Comparison of ENCODE assay signal across 24 cellular contexts in the genomic region with DNA sequence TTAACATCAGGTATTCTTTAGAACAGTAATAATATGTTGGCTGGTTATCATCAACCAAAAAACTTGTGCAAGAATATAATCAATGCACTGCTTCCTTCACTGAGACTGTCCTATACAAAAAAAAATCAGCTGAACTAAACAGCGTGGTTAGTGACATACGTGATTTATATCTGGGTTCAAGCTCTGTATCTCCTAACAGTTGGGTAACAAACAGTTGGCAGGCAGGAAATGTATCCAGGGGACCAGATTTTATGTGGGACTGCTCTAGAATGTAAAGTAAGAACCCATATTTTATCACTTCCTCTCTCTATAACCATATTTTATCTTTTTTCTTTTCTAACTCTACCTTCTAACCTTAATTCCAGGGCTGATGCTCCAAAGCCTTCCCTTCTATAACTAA. TPM values are rescaled to one million over a fixed set of nuclear protein-coding genes. Genes with fewer than 3 reads are reported as not detected.
DNase-seq lines count a peak whose midpoint lies in the region; ATAC-seq, FAIRE-seq and TF ChIP-seq lines count a peak whose summit lies in the region.
"Had no signal": no experiment of that assay in that cellular context is flagged by ENCODE, and none has a peak within 500 bp of the region (broad histone marks: within the 10 kb centered on the region; RNA-seq: fewer than 3 reads in every experiment).

No MANE protein-coding gene starts in this region.

- TF ChIP-seq POLR2A in K562 (conservative IDR thresholded peaks at IDR 0.05) = no peak

- no peaks in the 10 kb centered on the region for H3K27me3 Mint-ChIP-seq in T-helper 1 cell treated with Interleukin-12 subunit alpha and Interleukin-12 subunit beta and Interleukin-4 antibody, amounts not matched to agents 30 μg/mL and 1 μg/mL, for 36 hours (ENCODE audit: low read depth)
- H3K27me3 Mint-ChIP-seq: CD8-positive, alpha-beta memory T cell had no signal

- H3K27ac Mint-ChIP-seq in T-helper 1 cell treated with Interleukin-12 subunit alpha and Interleukin-12 subunit beta and Interleukin-4 antibody, amounts not matched to agents 30 μg/mL and 1 μg/mL, for 36 hours = peak overlapping the region; percentile 15

- in situ Hi-C loops in K562 (cut with MboI) = no loop called here

- peaks cover 6% of the 10 kb centered on the region for H3K4me1 Mint-ChIP-seq in T-helper 1 cell treated with Interleukin-12 subunit alpha and Interleukin-12 subunit beta and Interleukin-4 antibody, amounts not matched to agents 30 μg/mL and 1 μg/mL, for 36 hours (ENCODE audit: low read depth)

- no peaks in the 10 kb centered on the region for H3K9me3 ChIP-seq in K562 (replicated peaks; ENCODE audit: control insufficient read depth, insufficient read depth, low read depth, low read length)
- no peaks in the 10 kb centered on the region for H3K9me3 ChIP-seq in right cardiac atrium (ENCODE audit: control insufficient read depth, low read length)

- no peak overlapping the region for H3K4me2 ChIP-seq in K562 (ENCODE audit: insufficient read depth, low read length)
- H3K4me2 ChIP-seq: PC-9 had no signal

- H3K4me3 ChIP-seq in K562 (no peak overlapping the region), right cardiac atrium (ENCODE audit: low read length) (no peak overlapping the region)
- H3K4me3 ChIP-seq: PC-9 had no signal

- TF ChIP-seq EP300 in K562 (IDR thresholded peaks at IDR 0.05; ENCODE audit: low read length) = no peak

- CTCF ChIA-PET in HEK293T (lab: Yijun Ruan, JAX) (no interaction called here), K562 (lab: Yijun Ruan, JAX; ENCODE audit: low intra/inter-chr PET ratio) (no interaction called here)

- H3K27me3 ChIP-seq in K562 (ENCODE audit: control insufficient read depth in 2 of 2, insufficient read depth in 2 of 2, low read length in 2 of 2) (no peaks in the 10 kb centered on the region), right cardiac atrium (ENCODE audit: control insufficient read depth, insufficient read depth) (no peaks in the 10 kb centered on the region)

- H2AFZ ChIP-seq in K562 (ENCODE audit: low read depth, low read length) = no peak overlapping the region
- H2AFZ ChIP-seq: PC-9 had no signal

- no peak overlapping the region for H3K27ac ChIP-seq in K562 (ENCODE audit: extremely low read depth, low read depth, low read length)
- no peak overlapping the region for H3K27ac ChIP-seq in right cardiac atrium (ENCODE audit: low read length)
- H3K27ac ChIP-seq: PC-9 had no signal

- DNase-seq in T-helper 1 cell = no peak
- no peak for DNase-seq in HEK293T (ENCODE audit: extremely low spot score)
- peak; percentile 61 for DNase-seq in MV-4-11 (lab: John Stamatoyannopoulos, UW)
- DNase-seq in K562 (ENCODE audit: extremely low read depth in 1 of 4, low spot score in 3 of 4) = no peak
- DNase-seq in right cardiac atrium = no peak
- no peak for DNase-seq in effector CD8-positive, alpha-beta T cell (lab: John Stamatoyannopoulos, UW)
- DNase-seq: C1 segment of cervical spinal cord; Calu3; CD8-positive, alpha-beta memory T cell; DMS53; EL; HFFc6; MM.1S; NCI-H1417; NCI-H1694 treated with DMSO at 0.1 percent for 48 hours; NCI-H2081 treated with DMSO at 0.1 percent for 48 hours; NCI-H2171 treated with DMSO at 0.1 percent for 48 hours; PC-9; RPMI8226; SHP77; SW 1271 had no signal

- TF ChIP-seq RAD21 in K562 (CRISPR knock-in tag; conservative IDR thresholded peaks at IDR 0.05 in 1 of 2, IDR thresholded peaks at IDR 0.05 in 1 of 2) = no peak

- peaks cover 31% of the 10 kb centered on the region for H3K79me2 ChIP-seq in K562 (ENCODE audit: control insufficient read depth, insufficient read depth, low read length)

- intact Hi-C loops in K562 (cut with micrococcal nuclease) (no loop called here), right cardiac atrium (cut with DNase I) (no loop called here)

- H3K36me3 ChIP-seq in K562 (ENCODE audit: control insufficient read depth, insufficient read depth, low read length) = peaks cover 73% of the 10 kb centered on the region

- no peaks in the 10 kb centered on the region for H4K20me1 ChIP-seq in K562 (replicated peaks; ENCODE audit: control insufficient read depth, insufficient read depth, low read length)

- no peaks in the 10 kb centered on the region for H3K9me1 ChIP-seq in K562 (ENCODE audit: control insufficient read depth, insufficient read depth, low read length)

- no peak overlapping the region for H3K9ac ChIP-seq in K562 (ENCODE audit: insufficient read depth in 1 of 2, low read depth in 2 of 2, low read length in 2 of 2)

- H3K4me1 ChIP-seq in K562 (replicated peaks in 1 of 2; ENCODE audit: control insufficient read depth in 2 of 2, insufficient read depth in 2 of 2, low read length in 2 of 2) = 0 out of 5 replicates have a peak, but pooled peaks cover 0 to 2% of the 10 kb centered on the region in 2 experiments
- H3K4me1 ChIP-seq in right cardiac atrium (ENCODE audit: control insufficient read depth, insufficient read depth, low read length) = no peaks in the 10 kb centered on the region

- no peak overlapping the region for H3K4me3 Mint-ChIP-seq in T-helper 1 cell treated with Interleukin-12 subunit alpha and Interleukin-12 subunit beta and Interleukin-4 antibody, amounts not matched to agents 30 μg/mL and 1 μg/mL, for 36 hours
- H3K4me3 Mint-ChIP-seq: CD8-positive, alpha-beta memory T cell; HFFc6 had no signal

- POLR2A ChIA-PET in HEK293T (lab: Yijun Ruan, JAX) = no interaction called here
- POLR2A ChIA-PET in K562 (lab: Yijun Ruan, JAX) = interaction anchor here (2.9 kb wide), 1 partner anchor 8 kb away, joined by 12 read pairs; a partner anchor contains a TSS

- H3K9me3 Mint-ChIP-seq in T-helper 1 cell treated with Interleukin-12 subunit alpha and Interleukin-12 subunit beta and Interleukin-4 antibody, amounts not matched to agents 30 μg/mL and 1 μg/mL, for 36 hours = no peaks in the 10 kb centered on the region
- H3K9me3 Mint-ChIP-seq: CD8-positive, alpha-beta memory T cell; HFFc6 had no signal

- peak; percentile 19; the same call in 2 of the 3 replicates for ATAC-seq in K562
- ATAC-seq in HG03196 (IDR thresholded peaks at IDR 0.05; ENCODE audit: unreplicated experiment) = no peak
- no peak for ATAC-seq in right cardiac atrium

- no peak for FAIRE-seq in K562 (lab: Jason Lieb, UNC)
- FAIRE-seq: HTR-8/SVneo had no signal

- peaks cover 14% of the 10 kb centered on the region for H3K36me3 Mint-ChIP-seq in T-helper 1 cell treated with Interleukin-12 subunit alpha and Interleukin-12 subunit beta and Interleukin-4 antibody, amounts not matched to agents 30 μg/mL and 1 μg/mL, for 36 hours (ENCODE audit: low read depth)

- 34% methylated on average over 2 of the region's 2 CpGs for WGBS in K562 (ENCODE audit: insufficient coverage, low coverage, missing lambda C conversion rate)
- WGBS in right cardiac atrium = 68% methylated on average over 2 of the region's 2 CpGs

- TF ChIP-seq CTCF in K562 (IDR thresholded peaks at IDR 0.05 in 2 of 3, conservative IDR thresholded peaks at IDR 0.05 in 1 of 3; ENCODE audit: insufficient read depth in 2 of 3, low read depth in 1 of 3, low read length in 3 of 3) = no peak

- no TSS peak for BruUV-seq in K562 (replicated peaks; lab: Mats Ljungman, UMichigan)

TF ChIP-seq in HEK293T, 16 proteins besides CTCF, POLR2A, EP300 and RAD21:
- TF ChIP-seq HDGF (IDR thresholded peaks at IDR 0.05; ENCODE audit: borderline replicate concordance) (no peak), ZNF384 (IDR thresholded peaks at IDR 0.05) (no peak)
- TF ChIP-seq, protein P1, sequence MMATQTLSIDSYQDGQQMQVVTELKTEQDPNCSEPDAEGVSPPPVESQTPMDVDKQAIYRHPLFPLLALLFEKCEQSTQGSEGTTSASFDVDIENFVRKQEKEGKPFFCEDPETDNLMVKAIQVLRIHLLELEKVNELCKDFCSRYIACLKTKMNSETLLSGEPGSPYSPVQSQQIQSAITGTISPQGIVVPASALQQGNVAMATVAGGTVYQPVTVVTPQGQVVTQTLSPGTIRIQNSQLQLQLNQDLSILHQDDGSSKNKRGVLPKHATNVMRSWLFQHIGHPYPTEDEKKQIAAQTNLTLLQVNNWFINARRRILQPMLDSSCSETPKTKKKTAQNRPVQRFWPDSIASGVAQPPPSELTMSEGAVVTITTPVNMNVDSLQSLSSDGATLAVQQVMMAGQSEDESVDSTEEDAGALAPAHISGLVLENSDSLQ (IDR thresholded peaks at IDR 0.05) = peak; percentile 7; the same call in 1 of the 2 replicates

TF ChIP-seq in K562, 482 proteins besides CTCF, POLR2A, EP300 and RAD21 (continues in another document):
- TF ChIP-seq MIER1 (IDR thresholded peaks at IDR 0.05; ENCODE audit: low read depth) (no peak), GABPA (tag; conservative IDR thresholded peaks at IDR 0.05; ENCODE audit: low read depth) (peak; percentile 83), MTA3 (IDR thresholded peaks at IDR 0.05; ENCODE audit: borderline replicate concordance) (no peak)
- TF ChIP-seq, protein P1 (IDR thresholded peaks at IDR 0.05) = peak; percentile 53

RNA-seq across cellular contexts. Expression of a gene that starts 8.0 kb away (rescaled TPM):
- 131 and 137 TPM in 2 replicates for total RNA-seq in K562 (2011; cell fraction: chromatin; rRNA removed; ENCODE audit: low replicate concordance)
- total RNA-seq in K562 (2011; cell fraction: nucleolus; rRNA removed) = 44.4 and 57.6 TPM in 2 replicates
- total RNA-seq in K562 (2011; cell fraction: nucleoplasm; rRNA removed) = 97.7 and 139 TPM in 2 replicates
- total RNA-seq in K562 (2014; rRNA removed) (96.7 and 100 TPM in 2 replicates), K562 (2014; rRNA removed; fragmentation: Illumina TruSeq; extraction: Trizol) (90.0 and 94.3 TPM in 2 replicates), K562 (2015; rRNA removed; fragmentation: Illumina TruSeq; extraction: Trizol) (107 and 109 TPM in 2 replicates), K562 (2021) (67.7 and 69.8 TPM in 2 replicates), right cardiac atrium (10 to 100 TPM; 22.1 to 24.8 (median 23.5) TPM)
- polyA plus RNA-seq in K562 (2011; rRNA removed) (74.2 and 77.7 TPM in 2 replicates), K562 (2014; fragmentation: Illumina TruSeq; extraction: Trizol) (61.9 and 70.4 TPM in 2 replicates), K562 (2014; fragmentation: Nextera tagmentation; extraction: Ambion mirVana) (10 to 100 TPM; 16.9 to 27.1 TPM), K562 (2014; rRNA removed) (83.4 and 85.7 TPM in 2 replicates), right cardiac atrium (28.9 TPM)
- 57.4 and 72.2 TPM in 2 replicates for polyA plus RNA-seq in K562 (2011; cell fraction: cytosol; rRNA removed)
- 122 and 155 TPM in 2 replicates for polyA plus RNA-seq in K562 (2011; cell fraction: nucleus; rRNA removed)
- 96.5 and 113 TPM in 2 replicates for polyA plus RNA-seq in K562 (2012)
- polyA minus RNA-seq in K562 (2011; rRNA and poly(A)+ RNA removed) = 135 and 141 TPM in 2 replicates
- 44.7 and 45.5 TPM in 2 replicates for polyA minus RNA-seq in K562 (2011; cell fraction: cytosol; rRNA and poly(A)+ RNA removed)
- 45.8 and 86.9 TPM in 2 replicates for polyA minus RNA-seq in K562 (2011; cell fraction: nucleus; rRNA and poly(A)+ RNA removed)
